In the genomic region with DNA sequence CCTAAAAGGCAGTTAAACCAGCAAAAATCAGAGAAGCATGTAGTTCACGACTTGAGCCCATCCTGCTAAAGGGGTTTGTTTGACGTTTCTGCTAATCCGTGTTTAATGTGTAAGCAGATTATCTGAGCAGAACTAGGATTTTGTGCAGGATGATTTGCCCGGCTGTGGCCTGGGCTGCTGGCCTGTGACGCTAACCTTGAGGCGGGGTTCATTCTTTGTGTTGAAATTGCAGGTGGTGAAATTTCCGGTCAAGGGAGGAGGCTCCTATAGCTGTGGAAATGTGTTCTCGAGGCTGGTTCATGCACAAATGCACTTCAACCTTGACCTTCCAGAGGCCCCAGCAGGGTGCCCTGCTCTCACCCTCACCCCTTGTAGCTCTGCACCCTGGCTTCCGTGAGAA, we compare ENCODE assay signal across 1 cellular context.
TF ChIP-seq lines count a peak whose summit lies in the region.

No MANE protein-coding gene starts in this region.

TF ChIP-seq in liver, 16 proteins besides CTCF, POLR2A, EP300 and RAD21 (continued from another document):
- TF ChIP-seq, protein P1, sequence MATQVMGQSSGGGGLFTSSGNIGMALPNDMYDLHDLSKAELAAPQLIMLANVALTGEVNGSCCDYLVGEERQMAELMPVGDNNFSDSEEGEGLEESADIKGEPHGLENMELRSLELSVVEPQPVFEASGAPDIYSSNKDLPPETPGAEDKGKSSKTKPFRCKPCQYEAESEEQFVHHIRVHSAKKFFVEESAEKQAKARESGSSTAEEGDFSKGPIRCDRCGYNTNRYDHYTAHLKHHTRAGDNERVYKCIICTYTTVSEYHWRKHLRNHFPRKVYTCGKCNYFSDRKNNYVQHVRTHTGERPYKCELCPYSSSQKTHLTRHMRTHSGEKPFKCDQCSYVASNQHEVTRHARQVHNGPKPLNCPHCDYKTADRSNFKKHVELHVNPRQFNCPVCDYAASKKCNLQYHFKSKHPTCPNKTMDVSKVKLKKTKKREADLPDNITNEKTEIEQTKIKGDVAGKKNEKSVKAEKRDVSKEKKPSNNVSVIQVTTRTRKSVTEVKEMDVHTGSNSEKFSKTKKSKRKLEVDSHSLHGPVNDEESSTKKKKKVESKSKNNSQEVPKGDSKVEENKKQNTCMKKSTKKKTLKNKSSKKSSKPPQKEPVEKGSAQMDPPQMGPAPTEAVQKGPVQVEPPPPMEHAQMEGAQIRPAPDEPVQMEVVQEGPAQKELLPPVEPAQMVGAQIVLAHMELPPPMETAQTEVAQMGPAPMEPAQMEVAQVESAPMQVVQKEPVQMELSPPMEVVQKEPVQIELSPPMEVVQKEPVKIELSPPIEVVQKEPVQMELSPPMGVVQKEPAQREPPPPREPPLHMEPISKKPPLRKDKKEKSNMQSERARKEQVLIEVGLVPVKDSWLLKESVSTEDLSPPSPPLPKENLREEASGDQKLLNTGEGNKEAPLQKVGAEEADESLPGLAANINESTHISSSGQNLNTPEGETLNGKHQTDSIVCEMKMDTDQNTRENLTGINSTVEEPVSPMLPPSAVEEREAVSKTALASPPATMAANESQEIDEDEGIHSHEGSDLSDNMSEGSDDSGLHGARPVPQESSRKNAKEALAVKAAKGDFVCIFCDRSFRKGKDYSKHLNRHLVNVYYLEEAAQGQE (IDR thresholded peaks at IDR 0.05): peak; percentile 32
- no peak for TF ChIP-seq FOXA1 (IDR thresholded peaks at IDR 0.05)
- TF ChIP-seq, protein P2, sequence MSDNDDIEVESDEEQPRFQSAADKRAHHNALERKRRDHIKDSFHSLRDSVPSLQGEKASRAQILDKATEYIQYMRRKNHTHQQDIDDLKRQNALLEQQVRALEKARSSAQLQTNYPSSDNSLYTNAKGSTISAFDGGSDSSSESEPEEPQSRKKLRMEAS (IDR thresholded peaks at IDR 0.05): peak; percentile 18
- no peak for TF ChIP-seq HNF4G (IDR thresholded peaks at IDR 0.05)
- peak; percentile 69 for TF ChIP-seq SP1 (IDR thresholded peaks at IDR 0.05)
- TF ChIP-seq EGR1 (IDR thresholded peaks at IDR 0.05; ENCODE audit: low read depth in 2 of 2): no peak
- TF ChIP-seq, protein P3, sequence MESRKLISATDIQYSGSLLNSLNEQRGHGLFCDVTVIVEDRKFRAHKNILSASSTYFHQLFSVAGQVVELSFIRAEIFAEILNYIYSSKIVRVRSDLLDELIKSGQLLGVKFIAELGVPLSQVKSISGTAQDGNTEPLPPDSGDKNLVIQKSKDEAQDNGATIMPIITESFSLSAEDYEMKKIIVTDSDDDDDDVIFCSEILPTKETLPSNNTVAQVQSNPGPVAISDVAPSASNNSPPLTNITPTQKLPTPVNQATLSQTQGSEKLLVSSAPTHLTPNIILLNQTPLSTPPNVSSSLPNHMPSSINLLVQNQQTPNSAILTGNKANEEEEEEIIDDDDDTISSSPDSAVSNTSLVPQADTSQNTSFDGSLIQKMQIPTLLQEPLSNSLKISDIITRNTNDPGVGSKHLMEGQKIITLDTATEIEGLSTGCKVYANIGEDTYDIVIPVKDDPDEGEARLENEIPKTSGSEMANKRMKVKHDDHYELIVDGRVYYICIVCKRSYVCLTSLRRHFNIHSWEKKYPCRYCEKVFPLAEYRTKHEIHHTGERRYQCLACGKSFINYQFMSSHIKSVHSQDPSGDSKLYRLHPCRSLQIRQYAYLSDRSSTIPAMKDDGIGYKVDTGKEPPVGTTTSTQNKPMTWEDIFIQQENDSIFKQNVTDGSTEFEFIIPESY (IDR thresholded peaks at IDR 0.05): no peak
- peak in 1 of 2 donors; percentile 69 for TF ChIP-seq GABPA (IDR thresholded peaks at IDR 0.05 in 1 of 2, conservative IDR thresholded peaks at IDR 0.05 in 1 of 2)
